Comparison of ENCODE assay signal across 8 cellular contexts in genomic region chr6:125818225-125818657, GRCh38. TPM values are rescaled to one million over a fixed set of nuclear protein-coding genes. Genes with fewer than 3 reads are reported as not detected.
DNase-seq lines count a peak whose midpoint lies in the region; ATAC-seq and FAIRE-seq lines count a peak whose summit lies in the region.

No MANE protein-coding gene starts in this region.

- FAIRE-seq in GM19239 (lab: Jason Lieb, UNC) = peak; percentile 85

- ATAC-seq in HG03460 (IDR thresholded peaks at IDR 0.05; ENCODE audit: unreplicated experiment) (peak; percentile 46), left ventricle myocardium superior (peak; percentile 8), HG03378 (IDR thresholded peaks at IDR 0.05; ENCODE audit: unreplicated experiment) (no peak)

- peak; percentile 16 for DNase-seq in AG08395 (ENCODE audit: low spot score)
- peak; percentile 8 for DNase-seq in GM19239 (ENCODE audit: insufficient read length, low spot score)
- no peak for DNase-seq in left ventricle myocardium superior
- DNase-seq in NCI-H1105 treated with DMSO at 0.1 percent for 48 hours (lab: John Stamatoyannopoulos, UW) = no peak
- no peak for DNase-seq in activated CD4-positive, alpha-beta T cell treated with anti-CD3 and anti-CD28 coated beads for 48 hours
- DNase-seq in NCI-H1417 (lab: John Stamatoyannopoulos, UW) = no peak

- intact Hi-C loops in left ventricle myocardium superior (cut with micrococcal nuclease) = no loop called here

RNA-seq across cellular contexts. Expression of gene NCOA7, which starts 27.5 kb away (rescaled TPM):
- 10.2 TPM for total RNA-seq in left ventricle myocardium superior

Comparison
In these comparisons a context has a peak if more than half of its experiments do, and no peak if none do; other contexts are left out.
1. DNase-seq: peak in AG08395 (single experiment) and GM19239 (single experiment); none in left ventricle myocardium superior (single experiment), NCI-H1105 treated with DMSO at 0.1 percent for 48 hours (single experiment), activated CD4-positive, alpha-beta T cell treated with anti-CD3 and anti-CD28 coated beads for 48 hours (single experiment) and NCI-H1417 (0 of 3).